ENCODE assay signal across 1 cellular context in the genomic region with DNA sequence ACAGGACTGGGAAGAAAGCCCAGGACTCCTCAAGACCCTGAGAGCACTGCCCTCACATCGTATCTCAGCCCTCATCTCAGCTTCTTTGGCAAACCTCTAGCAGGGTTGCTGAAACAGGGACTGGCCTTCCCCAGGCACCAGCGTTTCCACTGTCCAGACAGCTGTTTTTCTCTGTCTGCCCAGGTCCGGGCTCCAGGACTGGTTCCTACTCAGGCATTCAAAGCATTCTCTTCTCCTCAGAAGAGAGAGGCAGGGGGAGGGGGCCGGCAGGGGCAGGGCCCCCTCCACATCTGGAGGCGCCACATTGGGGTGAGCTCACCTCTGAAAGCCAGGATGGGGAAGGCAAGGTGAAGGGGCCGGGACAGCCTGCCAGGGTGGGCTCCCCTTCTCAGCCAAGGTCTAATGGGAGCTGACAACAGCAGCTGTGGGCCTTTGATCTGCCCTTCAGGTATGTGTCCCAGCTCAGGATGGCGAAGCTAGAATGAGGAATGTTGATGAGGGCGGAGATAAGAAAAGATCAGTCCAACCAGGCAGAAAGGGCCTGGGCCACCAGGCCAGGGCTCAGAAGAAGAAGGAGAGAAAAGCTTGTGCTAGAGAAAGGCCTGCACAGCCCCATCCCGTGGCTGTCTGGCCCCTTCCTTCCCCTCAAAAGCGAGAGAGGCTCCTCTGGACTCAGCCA.
TF ChIP-seq lines count a peak whose summit lies in the region.

No MANE protein-coding gene starts in this region.

TF ChIP-seq in HepG2, 621 proteins besides CTCF, POLR2A, EP300 and RAD21 (continued from another document):
- TF ChIP-seq, protein P1, sequence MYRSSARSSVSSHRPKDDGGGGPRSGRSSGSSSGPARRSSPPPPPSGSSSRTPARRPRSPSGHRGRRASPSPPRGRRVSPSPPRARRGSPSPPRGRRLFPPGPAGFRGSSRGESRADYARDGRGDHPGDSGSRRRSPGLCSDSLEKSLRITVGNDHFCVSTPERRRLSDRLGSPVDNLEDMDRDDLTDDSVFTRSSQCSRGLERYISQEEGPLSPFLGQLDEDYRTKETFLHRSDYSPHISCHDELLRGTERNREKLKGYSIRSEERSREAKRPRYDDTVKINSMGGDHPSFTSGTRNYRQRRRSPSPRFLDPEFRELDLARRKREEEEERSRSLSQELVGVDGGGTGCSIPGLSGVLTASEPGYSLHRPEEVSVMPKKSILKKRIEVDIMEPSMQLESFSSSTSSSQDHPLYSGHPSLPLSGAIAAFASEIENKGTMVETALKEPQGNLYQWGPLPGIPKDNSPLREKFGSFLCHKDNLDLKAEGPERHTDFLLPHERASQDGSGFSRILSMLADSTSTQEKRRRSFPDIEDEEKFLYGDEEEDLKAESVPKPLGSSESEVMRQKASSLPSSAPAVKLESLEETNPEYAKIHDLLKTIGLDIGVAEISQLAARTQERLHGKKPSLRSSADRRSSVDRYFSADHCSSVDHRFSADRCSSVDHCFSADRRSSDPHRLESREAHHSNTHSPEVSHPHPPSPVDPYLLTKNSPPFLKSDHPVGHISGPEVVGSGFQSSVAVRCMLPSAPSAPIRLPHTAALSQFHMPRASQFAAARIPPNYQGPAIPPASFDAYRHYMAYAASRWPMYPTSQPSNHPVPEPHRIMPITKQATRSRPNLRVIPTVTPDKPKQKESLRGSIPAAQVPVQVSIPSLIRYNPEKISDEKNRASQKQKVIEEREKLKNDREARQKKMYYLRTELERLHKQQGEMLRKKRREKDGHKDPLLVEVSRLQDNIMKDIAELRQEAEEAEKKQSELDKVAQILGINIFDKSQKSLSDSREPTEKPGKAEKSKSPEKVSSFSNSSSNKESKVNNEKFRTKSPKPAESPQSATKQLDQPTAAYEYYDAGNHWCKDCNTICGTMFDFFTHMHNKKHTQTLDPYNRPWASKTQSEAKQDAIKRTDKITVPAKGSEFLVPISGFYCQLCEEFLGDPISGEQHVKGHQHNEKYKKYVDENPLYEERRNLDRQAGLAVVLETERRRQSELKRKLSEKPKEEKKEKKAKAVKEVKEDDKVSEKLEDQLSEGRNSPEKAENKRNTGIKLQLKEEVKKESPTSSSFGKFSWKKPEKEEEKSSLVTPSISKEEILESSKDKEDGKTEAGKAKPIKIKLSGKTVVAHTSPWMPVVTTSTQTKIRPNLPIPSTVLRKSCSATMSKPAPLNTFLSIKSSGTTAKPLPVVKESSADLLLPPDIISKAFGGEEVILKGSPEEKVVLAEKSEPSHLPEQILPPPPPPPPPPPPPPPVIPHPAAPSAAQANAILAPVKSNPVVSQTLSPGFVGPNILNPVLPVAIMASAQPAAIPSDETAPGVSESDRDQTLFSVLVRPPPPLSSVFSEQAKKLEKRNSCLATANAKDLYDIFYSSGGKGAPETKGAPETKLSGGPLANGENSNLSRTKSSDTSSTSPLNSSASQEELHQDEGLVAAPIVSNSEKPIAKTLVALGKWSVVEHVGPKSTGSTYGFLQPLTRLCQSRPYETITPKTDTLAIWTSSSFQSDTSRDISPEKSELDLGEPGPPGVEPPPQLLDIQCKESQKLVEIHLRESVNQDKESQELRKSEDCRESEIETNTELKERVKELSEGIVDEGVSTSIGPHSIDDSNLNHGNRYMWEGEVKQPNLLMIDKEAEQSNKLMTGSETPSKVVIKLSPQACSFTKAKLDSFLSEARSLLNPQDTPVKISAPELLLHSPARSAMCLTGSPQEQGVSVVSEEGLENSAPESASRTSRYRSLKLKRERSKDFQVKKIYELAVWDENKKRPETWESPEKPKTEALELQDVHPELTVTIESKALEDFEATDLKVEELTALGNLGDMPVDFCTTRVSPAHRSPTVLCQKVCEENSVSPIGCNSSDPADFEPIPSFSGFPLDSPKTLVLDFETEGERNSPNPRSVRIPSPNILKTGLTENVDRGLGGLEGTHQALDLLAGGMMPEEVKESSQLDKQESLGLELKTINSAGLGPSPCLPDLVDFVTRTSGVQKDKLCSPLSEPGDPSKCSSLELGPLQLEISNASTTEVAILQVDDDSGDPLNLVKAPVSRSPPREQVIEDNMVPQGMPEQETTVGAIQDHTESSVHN (CRISPR knock-in tag; IDR thresholded peaks at IDR 0.05): no peak
- TF ChIP-seq GPN1 (CRISPR knock-in tag; IDR thresholded peaks at IDR 0.05; ENCODE audit: borderline replicate concordance): no peak
- no peak for TF ChIP-seq KLF15 (CRISPR knock-in tag; IDR thresholded peaks at IDR 0.05; ENCODE audit: borderline replicate concordance)
- TF ChIP-seq POLR2AphosphoS5 (IDR thresholded peaks at IDR 0.05; ENCODE audit: low read depth, low read length): no peak
- TF ChIP-seq ZFY (CRISPR knock-in tag; IDR thresholded peaks at IDR 0.05): no peak
- TF ChIP-seq ZNF678 (CRISPR knock-in tag; IDR thresholded peaks at IDR 0.05): no peak
- no peak for TF ChIP-seq ZZZ3 (CRISPR knock-in tag; IDR thresholded peaks at IDR 0.05; ENCODE audit: borderline replicate concordance)
- TF ChIP-seq RBAK (CRISPR knock-in tag; IDR thresholded peaks at IDR 0.05): no peak
